Comparison of ENCODE assay signal across 7 cellular contexts in the genomic region with DNA sequence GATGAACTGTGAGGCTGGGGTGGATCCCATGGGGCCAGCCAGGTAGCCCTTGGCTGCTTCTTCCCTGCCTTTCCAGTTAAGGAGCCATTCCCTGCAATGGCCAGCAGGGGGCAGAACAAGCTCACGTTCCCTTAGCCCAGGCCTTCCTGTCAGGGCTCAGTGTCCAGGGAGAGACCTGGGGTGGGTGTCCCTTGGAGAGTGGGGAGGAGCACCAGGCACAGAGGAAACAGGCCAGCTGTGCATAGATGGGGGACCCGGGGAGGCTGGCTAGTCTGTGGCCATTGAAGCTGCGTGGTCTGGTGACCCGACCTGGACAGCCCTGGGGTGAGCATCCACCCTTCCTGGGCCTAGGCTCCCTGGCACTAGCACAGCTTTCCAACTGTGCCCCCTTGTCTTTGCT. TPM values are rescaled to one million over a fixed set of nuclear protein-coding genes. Genes with fewer than 3 reads are reported as not detected.
DNase-seq lines count a peak whose midpoint lies in the region; ATAC-seq and TF ChIP-seq lines count a peak whose summit lies in the region.

No MANE protein-coding gene starts in this region.

- H3K4me2 ChIP-seq in mesendoderm (ENCODE audit: low read length) = no peak overlapping the region

- CTCF ChIA-PET in activated CD8-positive, alpha-beta T cell treated with anti-CD3 and anti-CD28 coated beads, Interleukin-2, amount 10 ng/mL, durations not matched to agents 7 days and 5 days (lab: Charles Lee) = interaction anchor here (0.7 to 27.2 kb wide), 56 partner anchors 12 to 283 kb away, joined by 3 to 1017 read pairs (median 4); a partner anchor contains a TSS

- H3K36me3 ChIP-seq in mesendoderm (ENCODE audit: control insufficient read depth, insufficient read depth, low read length) = no peaks in the 10 kb centered on the region

- H2BK5ac ChIP-seq in mesendoderm (ENCODE audit: low read length) = no peak overlapping the region

- no peaks in the 10 kb centered on the region for H3K4me1 ChIP-seq in mesendoderm (ENCODE audit: control insufficient read depth, low read depth, low read length)

- H3K56ac ChIP-seq in mesendoderm (ENCODE audit: low read length) = peak overlapping the region; percentile 19

- H3K27ac ChIP-seq in mesendoderm (ENCODE audit: low read depth, low read length) = no peak overlapping the region

- H3K79me1 ChIP-seq in mesendoderm (ENCODE audit: low read length) = no peaks in the 10 kb centered on the region

- H3K79me2 ChIP-seq in mesendoderm (ENCODE audit: control insufficient read depth, insufficient read depth, low read length) = no peaks in the 10 kb centered on the region

- peak; percentile 92 for TF ChIP-seq CTCF in GM12874 (IDR thresholded peaks at IDR 0.05; ENCODE audit: insufficient read depth, low read depth, low read length)

- H3K27me3 Mint-ChIP-seq in activated CD8-positive, alpha-beta T cell treated with anti-CD3 and anti-CD28 coated beads, Interleukin-2, amount 10 ng/mL, durations not matched to agents 7 days and 5 days (ENCODE audit: low read depth) = peaks cover 10% of the 10 kb centered on the region

- H2BK120ac ChIP-seq in mesendoderm (ENCODE audit: low read depth, low read length) = no peak overlapping the region

- H3K23ac ChIP-seq in mesendoderm (ENCODE audit: low read length) = no peak overlapping the region

- H3K27me3 ChIP-seq in mesendoderm (ENCODE audit: insufficient read depth, low read length, poor library complexity) = no peaks in the 10 kb centered on the region

- no peak overlapping the region for H3K4me3 ChIP-seq in mesendoderm (ENCODE audit: low read length)

- peaks cover 31% of the 10 kb centered on the region for H3K4me1 Mint-ChIP-seq in activated CD8-positive, alpha-beta T cell treated with anti-CD3 and anti-CD28 coated beads, Interleukin-2, amount 10 ng/mL, durations not matched to agents 7 days and 5 days (ENCODE audit: low read depth)

- H3K9me3 Mint-ChIP-seq in activated CD8-positive, alpha-beta T cell treated with anti-CD3 and anti-CD28 coated beads, Interleukin-2, amount 10 ng/mL, durations not matched to agents 7 days and 5 days (ENCODE audit: insufficient read depth) = peaks cover 9% of the 10 kb centered on the region

- ATAC-seq in HG03280 (IDR thresholded peaks at IDR 0.05; ENCODE audit: unreplicated experiment) = peak; percentile 70
- peak; percentile 82 for ATAC-seq in activated CD8-positive, alpha-beta T cell treated with anti-CD3 and anti-CD28 coated beads, Interleukin-2, amount 10 ng/mL, durations not matched to agents 7 days and 5 days

- H3K4me3 Mint-ChIP-seq in activated CD8-positive, alpha-beta T cell treated with anti-CD3 and anti-CD28 coated beads, Interleukin-2, amount 10 ng/mL, durations not matched to agents 7 days and 5 days = no peak overlapping the region

- peak; percentile 90 for DNase-seq in NCI-H82 (lab: John Stamatoyannopoulos, UW)
- peak; percentile 88 for DNase-seq in activated CD8-positive, alpha-beta T cell treated with anti-CD3 and anti-CD28 coated beads, Interleukin-2, amount 10 ng/mL, durations not matched to agents 7 days and 5 days
- peak; percentile 67 for DNase-seq in effector CD8-positive, alpha-beta T cell (lab: John Stamatoyannopoulos, UW)
- DNase-seq in mesendoderm = peak; percentile 89
- peak; percentile 60 to 66 for DNase-seq in stimulated activated CD8-positive, alpha-beta memory T cell treated with anti-CD3 and anti-CD28 coated beads, Interleukin-2, amount 100 ng/mL, for 48 hours (ENCODE audit: low read depth in 2 of 2)

- H3K4ac ChIP-seq in mesendoderm (ENCODE audit: low read depth, low read length) = no peak overlapping the region

- no peak overlapping the region for H4K5ac ChIP-seq in mesendoderm (ENCODE audit: low read length)

- H2BK15ac ChIP-seq in mesendoderm (replicated peaks; ENCODE audit: low read depth) = no peak overlapping the region

- peak overlapping the region; percentile 75 for H3K27ac Mint-ChIP-seq in activated CD8-positive, alpha-beta T cell treated with anti-CD3 and anti-CD28 coated beads, Interleukin-2, amount 10 ng/mL, durations not matched to agents 7 days and 5 days

- H3K36me3 Mint-ChIP-seq in activated CD8-positive, alpha-beta T cell treated with anti-CD3 and anti-CD28 coated beads, Interleukin-2, amount 10 ng/mL, durations not matched to agents 7 days and 5 days (ENCODE audit: low read depth) = peaks cover 13% of the 10 kb centered on the region

- no CpG with 5 or more reads among the region's 4 CpGs for WGBS in mesendoderm (ENCODE audit: extremely low coverage, insufficient coverage, low lambda C conversion rate)

- no peak overlapping the region for H3K18ac ChIP-seq in mesendoderm (ENCODE audit: low read length)

- no peak overlapping the region for H2AK5ac ChIP-seq in mesendoderm (ENCODE audit: low read length)

- no peak overlapping the region for H3K9ac ChIP-seq in mesendoderm (ENCODE audit: low read length)

- POLR2A ChIA-PET in activated CD8-positive, alpha-beta T cell treated with anti-CD3 and anti-CD28 coated beads, Interleukin-2, amount 10 ng/mL, durations not matched to agents 7 days and 5 days (lab: Charles Lee) = interaction anchor here (0.8 to 3.2 kb wide), 3 partner anchors 135 to 228 kb away, joined by 3 to 32 read pairs (median 7); a partner anchor contains a TSS

- H4K8ac ChIP-seq in mesendoderm (ENCODE audit: low read depth, low read length) = no peak overlapping the region

RNA-seq across cellular contexts. Expression of a gene that starts 13.2 kb away (rescaled TPM):
- total RNA-seq in activated CD8-positive, alpha-beta T cell treated with anti-CD3 and anti-CD28 coated beads, Interleukin-2, amount 10 ng/mL, durations not matched to agents 7 days and 5 days = not detected
- polyA plus RNA-seq in mesendoderm (2013, experiment 1 of 2) = not detected
- polyA plus RNA-seq in mesendoderm (2013, experiment 2 of 2) = not detected

RNA-seq across cellular contexts. Expression of a gene that starts 36.1 kb away (rescaled TPM):
- total RNA-seq in activated CD8-positive, alpha-beta T cell treated with anti-CD3 and anti-CD28 coated beads, Interleukin-2, amount 10 ng/mL, durations not matched to agents 7 days and 5 days = 1 to 10 TPM; 5.8 to 7.6 TPM
- polyA plus RNA-seq in mesendoderm (2013, experiment 1 of 2) = 6.4 TPM
- polyA plus RNA-seq in mesendoderm (2013, experiment 2 of 2) = 6.1 TPM
